In the genomic region with DNA sequence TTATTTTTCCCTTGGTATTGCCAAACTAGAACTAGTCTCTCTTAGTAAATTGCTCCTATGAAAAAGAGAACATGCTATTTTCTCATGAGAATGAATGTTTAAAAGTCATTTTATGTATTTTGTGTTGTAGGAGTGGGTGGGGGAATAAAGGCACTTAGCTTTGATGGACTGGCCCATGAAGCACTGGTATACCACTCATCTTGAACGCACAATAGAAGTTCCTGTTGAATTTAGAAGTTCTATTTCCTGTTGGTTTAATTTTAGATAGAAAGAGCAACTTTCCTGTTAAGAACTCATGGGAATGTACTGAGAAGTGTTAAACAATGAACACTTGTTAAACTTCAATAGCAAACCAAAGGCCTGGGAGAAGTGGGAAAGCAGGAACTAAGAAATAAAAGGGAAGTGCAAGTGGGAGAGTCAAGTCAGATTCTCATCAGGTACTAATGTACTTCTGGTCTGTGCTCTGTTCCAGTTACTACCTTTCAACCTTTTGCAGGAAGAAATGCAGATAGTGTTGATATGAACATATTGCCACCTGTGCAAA, we compare ENCODE assay signal across 29 cellular contexts. TPM values are rescaled to one million over a fixed set of nuclear protein-coding genes. Genes with fewer than 3 reads are reported as not detected.
"Had no signal": no experiment of that assay in that cellular context is flagged by ENCODE, and none has a peak within 500 bp of the region (broad histone marks: within the 10 kb centered on the region; RNA-seq: fewer than 3 reads in every experiment).

No MANE protein-coding gene starts in this region.

- H3K4me1 Mint-ChIP-seq: naive thymus-derived CD4-positive, alpha-beta T cell; stimulated activated effector memory CD8-positive, alpha-beta T cell treated with anti-CD3 and anti-CD28 coated beads, Interleukin-12 subunit alpha, Interleukin-12 subunit beta, amount 100 ng/mL, for 72 hours had no signal

- H3K4me3 ChIP-seq: hepatocyte, lower lobe of right lung, pancreas, prostate gland, sigmoid colon, spleen, suprapubic skin, thoracic aorta, tibial artery, uterus had no signal

- H3K4me1 ChIP-seq: lower lobe of right lung, pancreas, prostate gland, uterus had no signal

- H3K4me3 Mint-ChIP-seq: naive thymus-derived CD4-positive, alpha-beta T cell; natural killer cell treated with Interleukin-12 subunit alpha and Interleukin-12 subunit beta and Interleukin-15 and Interleukin-18, amount 100 ng/mL, for 72 hours; stimulated activated effector memory CD8-positive, alpha-beta T cell treated with anti-CD3 and anti-CD28 coated beads, Interleukin-12 subunit alpha, Interleukin-12 subunit beta, amount 100 ng/mL, for 72 hours; stimulated activated naive CD8-positive, alpha-beta T cell treated with anti-CD3 and anti-CD28 coated beads, Interleukin-15, Interleukin-2, amounts not matched to agents 100 ng/mL and 50 ng/mL, for 24 hours; type B pancreatic cell had no signal

- H3K36me3 Mint-ChIP-seq: stimulated activated effector memory CD8-positive, alpha-beta T cell treated with anti-CD3 and anti-CD28 coated beads, Interleukin-12 subunit alpha, Interleukin-12 subunit beta, amount 100 ng/mL, for 72 hours; type B pancreatic cell had no signal

- H3K36me3 ChIP-seq: lower lobe of right lung, pancreas, prostate gland, sigmoid colon, spleen, suprapubic skin, thoracic aorta, tibial artery, uterus had no signal

- DNase-seq: islet precursor cell; lower lobe of right lung; mammary epithelial cell; mesenchymal stem cell; naive thymus-derived CD4-positive, alpha-beta T cell; pancreas; posterior cingulate gyrus; retina; right cardiac atrium; sigmoid colon; small intestine; spleen; stimulated activated CD4-positive, alpha-beta T cell treated with anti-CD3 and anti-CD28 coated beads, Interleukin-4, amount 100 ng/mL, for 24 hours; stimulated activated naive CD4-positive, alpha-beta T cell; tibial artery; uterus had no signal

- H3K9me3 ChIP-seq: prostate gland, uterus had no signal

- H3K27ac Mint-ChIP-seq: naive thymus-derived CD4-positive, alpha-beta T cell; natural killer cell treated with Interleukin-12 subunit alpha and Interleukin-12 subunit beta and Interleukin-15 and Interleukin-18, amount 100 ng/mL, for 72 hours; stimulated activated effector memory CD8-positive, alpha-beta T cell treated with anti-CD3 and anti-CD28 coated beads, Interleukin-12 subunit alpha, Interleukin-12 subunit beta, amount 100 ng/mL, for 72 hours; stimulated activated naive CD8-positive, alpha-beta T cell treated with anti-CD3 and anti-CD28 coated beads, Interleukin-15, Interleukin-2, amounts not matched to agents 100 ng/mL and 50 ng/mL, for 24 hours; type B pancreatic cell had no signal

- ATAC-seq: left lobe of liver; naive thymus-derived CD4-positive, alpha-beta T cell; natural killer cell treated with Interleukin-12 subunit alpha and Interleukin-12 subunit beta and Interleukin-15 and Interleukin-18, amount 100 ng/mL, for 72 hours; right cardiac atrium; stimulated activated effector memory CD8-positive, alpha-beta T cell treated with anti-CD3 and anti-CD28 coated beads, Interleukin-12 subunit alpha, Interleukin-12 subunit beta, amount 100 ng/mL, for 72 hours had no signal

RNA-seq across cellular contexts. Expression of gene TTC6, which starts 23.1 kb away (rescaled TPM):
- total RNA-seq: mammary epithelial cell; mononuclear cell; myocyte; naive thymus-derived CD4-positive, alpha-beta T cell; natural killer cell treated with Interleukin-12 subunit alpha and Interleukin-12 subunit beta and Interleukin-15 and Interleukin-18, amount 100 ng/mL, for 72 hours; omental fat pad; right cardiac atrium; sigmoid colon; spleen; subcutaneous adipose tissue had no signal

RNA-seq across cellular contexts. Expression of gene FOXA1, which starts 23.5 kb away (rescaled TPM):
- total RNA-seq: naive thymus-derived CD4-positive, alpha-beta T cell; natural killer cell treated with Interleukin-12 subunit alpha and Interleukin-12 subunit beta and Interleukin-15 and Interleukin-18, amount 100 ng/mL, for 72 hours; omental fat pad; right cardiac atrium; sigmoid colon; spleen; subcutaneous adipose tissue; thoracic aorta; uterus had no signal
